ENCODE assay signal across 17 cellular contexts in genomic region chr10:123445336-123445735, GRCh38.
"Had no signal": no experiment of that assay in that cellular context is flagged by ENCODE, and none has a peak within 500 bp of the region (broad histone marks: within the 10 kb centered on the region; RNA-seq: fewer than 3 reads in every experiment).

No MANE protein-coding gene starts in this region.

- H3K36me3 Mint-ChIP-seq: activated naive CD8-positive, alpha-beta T cell had no signal

- H3K9me3 Mint-ChIP-seq: nephron; stimulated activated naive CD8-positive, alpha-beta T cell treated with anti-CD3 and anti-CD28 coated beads, Interleukin-15, Interleukin-2, amounts not matched to agents 100 ng/mL and 50 ng/mL, for 24 hours had no signal

- H3K4me3 Mint-ChIP-seq: activated naive CD8-positive, alpha-beta T cell; nephron; stimulated activated naive CD8-positive, alpha-beta T cell treated with anti-CD3 and anti-CD28 coated beads, Interleukin-15, Interleukin-2, amounts not matched to agents 100 ng/mL and 50 ng/mL, for 24 hours had no signal

- H3K4me1 ChIP-seq: colonic mucosa, esophagus muscularis mucosa, left ventricle myocardium inferior, tibial artery had no signal

- H3K36me3 ChIP-seq: colonic mucosa, esophagus muscularis mucosa, left ventricle myocardium inferior, tibial artery, WERI-Rb-1 had no signal

- H3K27ac ChIP-seq: colonic mucosa, dorsolateral prefrontal cortex, esophagus muscularis mucosa, left ventricle myocardium inferior, tibial artery, WERI-Rb-1 had no signal

- DNase-seq: activated T-cell treated with anti-CD3 and anti-CD28 coated beads, Interleukin-2, amount 50 U/mL, for 1 hour; colonic mucosa; dorsolateral prefrontal cortex; glutamatergic neuron; hippocampal formation; kidney glomerular epithelial cell; left ventricle myocardium inferior; midbrain; occipital lobe; stimulated activated CD4-positive, alpha-beta T cell treated with anti-CD3 and anti-CD28 coated beads, Interleukin-4, amount 100 ng/mL, for 1 hour; T-helper 1 cell; tibial artery; WERI-Rb-1 had no signal

- H3K4me3 ChIP-seq: colonic mucosa, dorsolateral prefrontal cortex, esophagus muscularis mucosa, left ventricle myocardium inferior, tibial artery had no signal

- H3K9me3 ChIP-seq: colonic mucosa, esophagus muscularis mucosa, left ventricle myocardium inferior, tibial artery had no signal

- H3K27ac Mint-ChIP-seq: activated naive CD8-positive, alpha-beta T cell; nephron; stimulated activated naive CD8-positive, alpha-beta T cell treated with anti-CD3 and anti-CD28 coated beads, Interleukin-15, Interleukin-2, amounts not matched to agents 100 ng/mL and 50 ng/mL, for 24 hours had no signal

- H3K4me1 Mint-ChIP-seq: nephron had no signal
